Comparison of ENCODE assay signal across 32 cellular contexts in the genomic region with DNA sequence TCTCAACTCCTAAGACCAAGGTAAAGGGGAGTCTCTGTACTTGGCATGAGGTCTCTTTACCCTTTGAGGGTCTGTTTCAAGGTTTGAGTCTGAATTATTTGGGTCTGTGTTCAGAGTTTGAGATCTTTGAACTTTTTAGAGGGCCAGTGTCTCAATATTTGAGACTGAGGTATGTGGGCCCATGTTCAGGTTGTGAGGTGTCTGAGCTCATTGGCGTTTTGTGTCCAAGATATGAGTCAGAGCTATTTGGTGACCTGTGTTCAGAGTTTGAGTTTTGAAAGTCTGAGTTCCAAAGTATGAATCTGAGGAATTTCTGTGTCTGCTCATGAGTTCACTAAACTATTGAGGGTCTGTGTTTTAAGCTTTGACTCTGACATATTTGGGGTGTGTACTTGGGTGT. TPM values are rescaled to one million over a fixed set of nuclear protein-coding genes. Genes with fewer than 3 reads are reported as not detected.
"Had no signal": no experiment of that assay in that cellular context is flagged by ENCODE, and none has a peak within 500 bp of the region (broad histone marks: within the 10 kb centered on the region; RNA-seq: fewer than 3 reads in every experiment).

No MANE protein-coding gene starts in this region.

- H3K9me3 ChIP-seq: colonic mucosa, heart right ventricle, neutrophil, sigmoid colon, suprapubic skin, transverse colon, upper lobe of right lung, vagina had no signal

- DNase-seq: colonic mucosa; effector CD8-positive, alpha-beta T cell; endodermal cell; foreskin melanocyte; glutamatergic neuron; heart right ventricle; hypothalamus; immature natural killer cell; islet precursor cell; kidney glomerular epithelial cell; natural killer cell; right cardiac atrium; sigmoid colon; stimulated activated naive B cell treated with anti-CD40 and anti-IgM and Interleukin-4, amounts not matched to agents 10 μg/mL and 1 μg/mL and 100 μg/mL, for 72 hours; stimulated activated naive CD8-positive, alpha-beta T cell treated with anti-CD3 and anti-CD28 coated beads, Interleukin-15, amount 100 ng/mL, for 72 hours; transverse colon; upper lobe of right lung had no signal

- H3K27me3 ChIP-seq: colonic mucosa, neutrophil, sigmoid colon, suprapubic skin, transverse colon, upper lobe of right lung, vagina had no signal

- H3K4me1 ChIP-seq: colonic mucosa, heart right ventricle, parathyroid adenoma, sigmoid colon, suprapubic skin, transverse colon, upper lobe of right lung, vagina had no signal

- H3K27ac ChIP-seq: colonic mucosa, epithelial cell of prostate, heart right ventricle, neutrophil, parathyroid adenoma, sigmoid colon, suprapubic skin, transverse colon, upper lobe of right lung, vagina had no signal

- ATAC-seq: esophagus mucosa; heart right ventricle; natural killer cell; right cardiac atrium; stimulated activated naive B cell treated with anti-CD40 and anti-IgM and Interleukin-4, amounts not matched to agents 10 μg/mL and 1 μg/mL and 100 μg/mL, for 72 hours; stimulated activated naive CD8-positive, alpha-beta T cell treated with anti-CD3 and anti-CD28 coated beads, Interleukin-15, amount 100 ng/mL, for 72 hours; upper lobe of right lung had no signal

- H2AFZ ChIP-seq: parathyroid adenoma had no signal

- H3K9ac ChIP-seq: parathyroid adenoma had no signal

- H3K79me2 ChIP-seq: parathyroid adenoma had no signal

- H3K4me3 ChIP-seq: colonic mucosa, heart right ventricle, lung, sigmoid colon, suprapubic skin, transverse colon, upper lobe of right lung, vagina had no signal

- H3K36me3 ChIP-seq: colonic mucosa, heart right ventricle, neutrophil, sigmoid colon, suprapubic skin, transverse colon, upper lobe of right lung, vagina had no signal

RNA-seq across cellular contexts. Expression of a gene that starts 36.7 kb away (rescaled TPM):
- total RNA-seq: chondrocyte, colonic mucosa, endodermal cell, esophagus mucosa, fibroblast of lung, heart right ventricle, liver, lung, mononuclear cell, natural killer cell, omental fat pad, progenitor cell of endocrine pancreas, right cardiac atrium, sigmoid colon, skeletal muscle tissue, suprapubic skin, transverse colon, upper lobe of right lung, vagina had no signal
- polyA plus RNA-seq: fibroblast of lung, heart right ventricle, immature natural killer cell, liver, lung, neural cell, right cardiac atrium, sigmoid colon had no signal
